ENCODE assay signal across 7 cellular contexts in the genomic region with DNA sequence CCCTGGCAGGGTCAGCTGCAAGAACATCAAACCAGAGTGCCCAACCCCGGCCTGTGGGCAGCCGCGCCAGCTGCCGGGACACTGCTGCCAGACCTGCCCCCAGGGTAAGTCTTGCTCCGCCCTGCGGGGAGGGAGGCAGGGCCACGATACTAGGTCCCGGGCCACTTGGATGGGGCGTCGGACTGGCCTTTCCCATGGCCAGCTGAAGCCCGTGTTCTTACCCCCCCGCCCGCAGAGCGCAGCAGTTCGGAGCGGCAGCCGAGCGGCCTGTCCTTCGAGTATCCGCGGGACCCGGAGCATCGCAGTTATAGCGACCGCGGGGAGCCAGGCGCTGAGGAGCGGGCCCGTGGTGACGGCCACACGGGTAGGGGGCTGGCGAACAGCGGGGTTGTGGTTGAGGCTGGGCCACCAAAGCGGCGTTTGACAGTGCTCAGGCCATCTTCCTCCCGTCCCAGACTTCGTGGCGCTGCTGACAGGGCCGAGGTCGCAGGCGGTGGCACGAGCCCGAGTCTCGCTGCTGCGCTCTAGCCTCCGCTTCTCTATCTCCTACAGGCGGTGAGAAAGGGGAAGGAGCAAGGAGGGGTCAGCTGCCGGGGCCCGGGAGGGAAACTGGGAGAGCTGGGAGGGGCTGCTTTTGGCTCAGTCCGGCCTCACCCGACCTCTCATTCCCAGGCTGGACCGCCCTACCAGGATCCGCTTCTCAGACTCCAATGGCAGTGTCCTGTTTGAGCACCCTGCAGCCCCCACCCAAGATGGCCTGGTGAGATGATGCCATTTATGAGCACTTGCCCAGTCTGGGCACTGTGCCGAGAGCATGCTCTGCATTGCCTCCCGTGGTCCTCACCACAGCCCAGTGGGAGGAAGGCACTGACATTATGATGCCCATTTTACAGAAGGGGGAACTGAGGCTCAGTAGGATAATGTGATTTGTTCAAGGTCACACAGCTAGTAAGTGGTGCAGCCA. TPM values are rescaled to one million over a fixed set of nuclear protein-coding genes. Genes with fewer than 3 reads are reported as not detected.
DNase-seq lines count a peak whose midpoint lies in the region; ATAC-seq and TF ChIP-seq lines count a peak whose summit lies in the region.
"Had no signal": no experiment of that assay in that cellular context is flagged by ENCODE, and none has a peak within 500 bp of the region (broad histone marks: within the 10 kb centered on the region; RNA-seq: fewer than 3 reads in every experiment).

No MANE protein-coding gene starts in this region.

- H3K4me1 Mint-ChIP-seq in endothelial cell (ENCODE audit: unreplicated experiment), result peaks cover 20% of the 10 kb centered on the region

- H3K36me3 Mint-ChIP-seq in endothelial cell (ENCODE audit: low read depth, unreplicated experiment), result no peaks in the 10 kb centered on the region

- no peak for TF ChIP-seq CTCF in gastrocnemius medialis (IDR thresholded peaks at IDR 0.05 in 4 of 5, conservative IDR thresholded peaks at IDR 0.05 in 1 of 5)
- TF ChIP-seq CTCF in endothelial cell (IDR thresholded peaks at IDR 0.05; ENCODE audit: unreplicated experiment), result no peak

- no peak for TF ChIP-seq POLR2A in gastrocnemius medialis (IDR thresholded peaks at IDR 0.05)

- intact Hi-C loops in Right ventricle myocardium superior (cut with DNase I) (no loop called here), gastrocnemius medialis (cut with DNase I; ENCODE audit: low total_unique reads) (no loop called here)

- H3K27ac ChIP-seq in gastrocnemius medialis, result peak overlapping the region; percentile 2 to 78 (median 60)

- in situ Hi-C loops in gastrocnemius medialis (cut with MboI; ENCODE audit: low sequenced_read_pairs in 4 of 4), result no loop called here

- no peak for DNase-seq in NT2/D1 (ENCODE audit: low read depth, low spot score)
- peak; percentile 71 for DNase-seq in Right ventricle myocardium superior
- no peak for DNase-seq in gastrocnemius medialis
- DNase-seq in stimulated activated CD4-positive, alpha-beta T cell treated with anti-CD3 and anti-CD28 coated beads, Interleukin-2, amount 100 ng/mL, for 48 hours, result no peak
- no peak for DNase-seq in endothelial cell (ENCODE audit: low spot score)
- DNase-seq: activated CD4-positive, alpha-beta T cell treated with anti-CD3 and anti-CD28 coated beads for 4 hours had no signal

- no peak overlapping the region for H3K4me3 Mint-ChIP-seq in endothelial cell (ENCODE audit: unreplicated experiment)

- ATAC-seq in Right ventricle myocardium superior (ENCODE audit: poor library complexity) (peak; percentile 58), gastrocnemius medialis (no peak), HG03571 (IDR thresholded peaks at IDR 0.05; ENCODE audit: unreplicated experiment) (no peak)

- no peaks in the 10 kb centered on the region for H3K9me3 ChIP-seq in NT2/D1 (ENCODE audit: insufficient read depth, low read length)
- no peaks in the 10 kb centered on the region for H3K9me3 ChIP-seq in gastrocnemius medialis

- H3K4me1 ChIP-seq in NT2/D1 (ENCODE audit: insufficient read depth, insufficient read length) (peaks cover 23% of the 10 kb centered on the region), gastrocnemius medialis (peaks cover 19 to 23% of the 10 kb centered on the region in 2 donors)

- H3K27me3 ChIP-seq in NT2/D1 (ENCODE audit: insufficient read depth, insufficient read length) (peaks cover 41% of the 10 kb centered on the region), gastrocnemius medialis (peaks cover 4 to 15% (median 5%) of the 10 kb centered on the region in 3 donors)

- no peaks in the 10 kb centered on the region for H3K9me3 Mint-ChIP-seq in endothelial cell (ENCODE audit: unreplicated experiment)

- H3K27ac Mint-ChIP-seq in endothelial cell (ENCODE audit: unreplicated experiment), result no peak overlapping the region

- H3K4me3 ChIP-seq in NT2/D1 (ENCODE audit: insufficient read length, low read depth) (peak overlapping the region; percentile 63), gastrocnemius medialis (peak overlapping the region; percentile 45 to 61 (median 54))

- peaks cover 26% of the 10 kb centered on the region for H3K27me3 Mint-ChIP-seq in endothelial cell (ENCODE audit: unreplicated experiment)

- H3K36me3 ChIP-seq in NT2/D1 (ENCODE audit: insufficient read depth, insufficient read length, low read length) (no peaks in the 10 kb centered on the region), gastrocnemius medialis (no peaks in the 10 kb centered on the region)

- H3K9ac ChIP-seq in NT2/D1 (ENCODE audit: insufficient read length, low read depth), result peak overlapping the region; percentile 77

RNA-seq across cellular contexts. Expression of a gene that starts 1.7 kb away (rescaled TPM):
- total RNA-seq in Right ventricle myocardium superior (7.8 TPM), gastrocnemius medialis (1 to 10 TPM; 2.6 to 5.7 (median 3.4) TPM), endothelial cell (ENCODE audit: unreplicated experiment) (2.4 TPM)

RNA-seq across cellular contexts. Expression of a gene that starts 3.5 kb away (rescaled TPM):
- 0.11 TPM for total RNA-seq in Right ventricle myocardium superior
- total RNA-seq in gastrocnemius medialis, result 1 to 10 TPM in 1 of 4 donors, under 1 TPM in 2, not detected in 1; 0.36 to 2.5 (median 0.69) TPM
- 0.28 TPM for total RNA-seq in endothelial cell (ENCODE audit: unreplicated experiment)

RNA-seq across cellular contexts. Expression of a gene that starts 20.0 kb away (rescaled TPM):
- total RNA-seq in Right ventricle myocardium superior (19.9 TPM), gastrocnemius medialis (10 to 100 TPM; 45.5 to 87.7 (median 53.0) TPM), endothelial cell (ENCODE audit: unreplicated experiment) (56.1 TPM)

RNA-seq across cellular contexts. Expression of a gene that starts 20.1 kb away (rescaled TPM):
- total RNA-seq in Right ventricle myocardium superior, result 1.9 TPM
- 1 to 10 TPM in 2 of 4 donors, under 1 TPM in 2; 0.62 to 1.2 (median 0.92) TPM for total RNA-seq in gastrocnemius medialis
- total RNA-seq in endothelial cell (ENCODE audit: unreplicated experiment), result 6.3 TPM

RNA-seq across cellular contexts. Expression of a gene that starts 44.1 kb away (rescaled TPM):
- total RNA-seq in Right ventricle myocardium superior, result 36.3 TPM
- total RNA-seq in gastrocnemius medialis, result 10 to 100 TPM; 14.7 to 27.1 (median 18.8) TPM
- 15.8 TPM for total RNA-seq in endothelial cell (ENCODE audit: unreplicated experiment)
